Comparison of ENCODE assay signal across 21 cellular contexts in the genomic region with DNA sequence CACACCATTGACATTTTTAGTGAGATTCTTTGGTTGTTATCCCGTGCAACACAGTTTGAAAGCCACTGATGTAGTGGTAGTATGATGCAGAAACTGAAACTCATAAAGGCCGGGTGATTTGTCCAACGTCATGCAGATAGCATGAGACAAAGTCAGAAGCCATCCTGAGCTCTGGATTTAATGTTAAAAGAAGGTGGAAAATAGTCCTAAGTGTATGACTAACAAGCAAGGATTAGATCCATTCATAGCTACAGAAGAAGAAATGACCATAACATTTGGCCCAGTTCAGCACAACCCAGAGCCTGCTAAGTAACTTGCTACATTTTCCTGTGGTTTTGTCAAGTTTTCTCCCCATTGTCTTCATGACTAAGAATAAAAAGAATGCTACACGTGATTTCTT.
A peak's percentile ranks its signal among the peaks of the same experiment; 100 is the strongest.
DNase-seq lines count a peak whose midpoint lies in the region; ATAC-seq and TF ChIP-seq lines count a peak whose summit lies in the region.
"Had no signal": no experiment of that assay in that cellular context is flagged by ENCODE, and none has a peak within 500 bp of the region (broad histone marks: within the 10 kb centered on the region; RNA-seq: fewer than 3 reads in every experiment).

No MANE protein-coding gene starts in this region.

- H3K36me3 ChIP-seq in skeletal muscle satellite cell (ENCODE audit: insufficient read depth, low read length): no peaks in the 10 kb centered on the region
- H3K36me3 ChIP-seq: left lung had no signal

- TF ChIP-seq CTCF in fibroblast of pulmonary artery (IDR thresholded peaks at IDR 0.05; ENCODE audit: low read length, missing control alignments) (no peak), type B pancreatic cell (conservative IDR thresholded peaks at IDR 0.05) (no peak)

- H3K27me3 ChIP-seq in skeletal muscle satellite cell (ENCODE audit: control insufficient read depth, insufficient read depth, low read length): no peaks in the 10 kb centered on the region
- H3K27me3 ChIP-seq: left lung had no signal

- H3K9me3 Mint-ChIP-seq in type B pancreatic cell: no peaks in the 10 kb centered on the region

- peak; percentile 81 for ATAC-seq in SK-N-SH treated with all-trans-retinoic acid at 6 μM for 48 hours
- ATAC-seq: activated CD8-positive, alpha-beta memory T cell treated with anti-CD3 and anti-CD28 coated beads, Interleukin-2, amount 10 ng/mL, durations not matched to agents 7 days and 5 days; esophagus mucosa; left lung; Right ventricle myocardium inferior; T-helper 17 cell had no signal

- no peak overlapping the region for H3K9ac ChIP-seq in skeletal muscle satellite cell (ENCODE audit: low read depth, low read length)

- peaks cover 8% of the 10 kb centered on the region for H3K4me1 Mint-ChIP-seq in type B pancreatic cell (ENCODE audit: unreplicated experiment)
- H3K4me1 Mint-ChIP-seq: activated CD8-positive, alpha-beta memory T cell treated with anti-CD3 and anti-CD28 coated beads, Interleukin-2, amount 10 ng/mL, durations not matched to agents 7 days and 5 days; CD4-positive, CD25-positive, alpha-beta regulatory T cell; T-helper 17 cell had no signal

- H3K4me3 ChIP-seq in fibroblast of pulmonary artery (replicated peaks; ENCODE audit: low read depth, low read length) (no peak overlapping the region), skeletal muscle satellite cell (ENCODE audit: low read length) (no peak overlapping the region)
- H3K4me3 ChIP-seq: left lung had no signal

- no peak overlapping the region for H3K27ac Mint-ChIP-seq in type B pancreatic cell
- H3K27ac Mint-ChIP-seq: activated CD8-positive, alpha-beta memory T cell treated with anti-CD3 and anti-CD28 coated beads, Interleukin-2, amount 10 ng/mL, durations not matched to agents 7 days and 5 days; CD4-positive, CD25-positive, alpha-beta regulatory T cell; progenitor cell of endocrine pancreas; T-helper 17 cell had no signal

- peaks cover 3% of the 10 kb centered on the region for H3K27me3 Mint-ChIP-seq in type B pancreatic cell
- H3K27me3 Mint-ChIP-seq: progenitor cell of endocrine pancreas had no signal

- H3K9me3 ChIP-seq in skeletal muscle satellite cell (replicated peaks; ENCODE audit: low read length): no peaks in the 10 kb centered on the region
- H3K9me3 ChIP-seq: left lung had no signal

- no peak overlapping the region for H3K4me3 Mint-ChIP-seq in type B pancreatic cell
- H3K4me3 Mint-ChIP-seq: activated CD8-positive, alpha-beta memory T cell treated with anti-CD3 and anti-CD28 coated beads, Interleukin-2, amount 10 ng/mL, durations not matched to agents 7 days and 5 days; CD4-positive, CD25-positive, alpha-beta regulatory T cell; T-helper 17 cell had no signal

- DNase-seq in GM04504 (ENCODE audit: low read depth) (peak; percentile 77), fibroblast of pulmonary artery (ENCODE audit: low read depth) (peak; percentile 84), NOMO-1 treated with DMSO at 0.1 percent for 48 hours (lab: John Stamatoyannopoulos, UW; ENCODE audit: unreplicated experiment) (no peak), type B pancreatic cell (ENCODE audit: extremely low spot score, unreplicated experiment) (no peak), nucleus accumbens (lab: John Stamatoyannopoulos, UW) (no peak)
- no peak for DNase-seq in stimulated activated CD8-positive, alpha-beta memory T cell treated with anti-CD3 and anti-CD28 coated beads, Interleukin-4, amount 100 ng/mL, for 48 hours
- DNase-seq: activated CD4-positive, CD25-positive, alpha-beta regulatory T cell; activated CD8-positive, alpha-beta memory T cell treated with anti-CD3 and anti-CD28 coated beads, Interleukin-2, amount 10 ng/mL, durations not matched to agents 7 days and 5 days; activated effector memory CD4-positive, alpha-beta T cell treated with anti-CD3 and anti-CD28 coated beads, Interleukin-2, amount 50 U/mL, for 16 hours; aorta; CD4-positive, CD25-positive, alpha-beta regulatory T cell; dermis blood vessel endothelial cell; left lung; NCI-H1694; NCI-H345; T-helper 17 cell had no signal

- H3K4me2 ChIP-seq in skeletal muscle satellite cell (ENCODE audit: low read length): peak overlapping the region; percentile 8

- H3K36me3 Mint-ChIP-seq in type B pancreatic cell: no peaks in the 10 kb centered on the region
- H3K36me3 Mint-ChIP-seq: activated CD8-positive, alpha-beta memory T cell treated with anti-CD3 and anti-CD28 coated beads, Interleukin-2, amount 10 ng/mL, durations not matched to agents 7 days and 5 days; CD4-positive, CD25-positive, alpha-beta regulatory T cell had no signal

- peaks cover 25% of the 10 kb centered on the region for H3K4me1 ChIP-seq in skeletal muscle satellite cell (ENCODE audit: control insufficient read depth, insufficient read depth, low read length)
- H3K4me1 ChIP-seq: left lung had no signal

TF ChIP-seq in SK-N-SH treated with all-trans-retinoic acid at 6 μM for 48 hours, 23 proteins besides CTCF, POLR2A, EP300 and RAD21:
- 0 out of 2 replicates have a peak, but pooled peaks have one; percentile 54 for TF ChIP-seq ISL1 (CRISPR knock-in tag; IDR thresholded peaks at IDR 0.05)
- TF ChIP-seq, protein P1, sequence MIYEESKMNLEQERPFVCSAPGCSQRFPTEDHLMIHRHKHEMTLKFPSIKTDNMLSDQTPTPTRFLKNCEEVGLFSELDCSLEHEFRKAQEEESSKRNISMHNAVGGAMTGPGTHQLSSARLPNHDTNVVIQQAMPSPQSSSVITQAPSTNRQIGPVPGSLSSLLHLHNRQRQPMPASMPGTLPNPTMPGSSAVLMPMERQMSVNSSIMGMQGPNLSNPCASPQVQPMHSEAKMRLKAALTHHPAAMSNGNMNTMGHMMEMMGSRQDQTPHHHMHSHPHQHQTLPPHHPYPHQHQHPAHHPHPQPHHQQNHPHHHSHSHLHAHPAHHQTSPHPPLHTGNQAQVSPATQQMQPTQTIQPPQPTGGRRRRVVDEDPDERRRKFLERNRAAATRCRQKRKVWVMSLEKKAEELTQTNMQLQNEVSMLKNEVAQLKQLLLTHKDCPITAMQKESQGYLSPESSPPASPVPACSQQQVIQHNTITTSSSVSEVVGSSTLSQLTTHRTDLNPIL (CRISPR knock-in tag; IDR thresholded peaks at IDR 0.05; ENCODE audit: low read depth): no peak
- no peak for TF ChIP-seq ZNF8 (CRISPR knock-in tag; IDR thresholded peaks at IDR 0.05)
- no peak for TF ChIP-seq ZNF565 (CRISPR knock-in tag; conservative IDR thresholded peaks at IDR 0.05; ENCODE audit: low read depth)
- TF ChIP-seq GLIS3 (CRISPR knock-in tag; IDR thresholded peaks at IDR 0.05): no peak
- TF ChIP-seq TCF4 (CRISPR knock-in tag; IDR thresholded peaks at IDR 0.05; ENCODE audit: borderline replicate concordance): no peak

Comparison
In these comparisons a context has a peak if more than half of its experiments do, and no peak if none do; other contexts are left out.
1. DNase-seq: peak in GM04504 (single experiment) and fibroblast of pulmonary artery (single experiment); none in NOMO-1 treated with DMSO at 0.1 percent for 48 hours (single experiment), type B pancreatic cell (single experiment), nucleus accumbens (0 of 56) and stimulated activated CD8-positive, alpha-beta memory T cell treated with anti-CD3 and anti-CD28 coated beads, Interleukin-4, amount 100 ng/mL, for 48 hours (single experiment).